Comparison of ENCODE assay signal across 19 cellular contexts in genomic region chr21:43937051-43937832, GRCh38.
A peak's percentile ranks its signal among the peaks of the same experiment; 100 is the strongest.
DNase-seq lines count a peak whose midpoint lies in the region; ATAC-seq and TF ChIP-seq lines count a peak whose summit lies in the region.
"Had no signal": no experiment of that assay in that cellular context is flagged by ENCODE, and none has a peak within 500 bp of the region (broad histone marks: within the 10 kb centered on the region; RNA-seq: fewer than 3 reads in every experiment).

No MANE protein-coding gene starts in this region.

- no peak overlapping the region for H3K4me2 ChIP-seq in PC-9
- H3K4me2 ChIP-seq: neural progenitor cell had no signal

- POLR2A ChIA-PET in naive thymus-derived CD4-positive, alpha-beta T cell (lab: Charles Lee) = no interaction called here
- POLR2A ChIA-PET in PC-9 (lab: Charles Lee; ENCODE audit: unreplicated experiment) = no interaction called here

- no TSS peak for BruUV-seq in PC-9 (replicated peaks; lab: Mats Ljungman, UMichigan)

- peak overlapping the region in 2 of 10 donors; percentile 44 to 92 for H3K4me3 Mint-ChIP-seq in naive thymus-derived CD4-positive, alpha-beta T cell
- H3K4me3 Mint-ChIP-seq: neural progenitor cell had no signal

- CTCF ChIA-PET in naive thymus-derived CD4-positive, alpha-beta T cell (lab: Charles Lee) = interaction anchor here (0.7 to 1.5 kb wide), 4 partner anchors 15 to 127 kb away, joined by 3 to 7 read pairs (median 4); no protein-coding TSS in a partner anchor
- CTCF ChIA-PET in PC-9 (lab: Charles Lee) = no interaction called here

- no peak overlapping the region for H2AFZ ChIP-seq in PC-9
- H2AFZ ChIP-seq: neural progenitor cell had no signal

- 94% methylated on average over 12 of the region's 12 CpGs for WGBS in right cardiac atrium
- 95% methylated on average over 12 of the region's 12 CpGs for WGBS in heart right ventricle, 2 donors

- peaks cover 20 to 27% (median 22%) of the 10 kb centered on the region in 7 donors for H3K4me1 Mint-ChIP-seq in naive thymus-derived CD4-positive, alpha-beta T cell

- DNase-seq in right cardiac atrium = peak in 2 of 3 donors; percentile 22 to 36
- no peak for DNase-seq in heart right ventricle
- DNase-seq in ascending aorta (ENCODE audit: low spot score in 2 of 2) = no peak
- DNase-seq in naive thymus-derived CD4-positive, alpha-beta T cell = no peak
- DNase-seq in PC-9 = no peak
- no peak for DNase-seq in activated T-cell treated with anti-CD3 and anti-CD28 coated beads for 4 hours
- DNase-seq: cerebellar nuclear complex; effector memory CD8-positive, alpha-beta T cell; GF-D8; kidney; NCI-H2081; NCI-H526; stimulated activated CD4-positive, alpha-beta T cell treated with anti-CD3 and anti-CD28 coated beads, Interleukin-2, amount 100 ng/mL, for 24 hours had no signal

- H3K36me3 Mint-ChIP-seq in naive thymus-derived CD4-positive, alpha-beta T cell = peaks cover 0 to 11% (median 3%) of the 10 kb centered on the region in 5 donors
- H3K36me3 Mint-ChIP-seq: neural progenitor cell had no signal

- peaks cover 4% of the 10 kb centered on the region for H3K4me1 ChIP-seq in right cardiac atrium (ENCODE audit: control insufficient read depth, insufficient read depth, low read length)
- peaks cover 5 to 44% (median 31%) of the 10 kb centered on the region in 9 donors for H3K4me1 ChIP-seq in heart right ventricle
- peaks cover 3 to 4% of the 10 kb centered on the region in 2 donors for H3K4me1 ChIP-seq in ascending aorta
- H3K4me1 ChIP-seq in naive thymus-derived CD4-positive, alpha-beta T cell (ENCODE audit: control insufficient read depth in 2 of 2, insufficient read depth in 2 of 2, low read length in 2 of 2) = peaks cover 0 to 9% of the 10 kb centered on the region in 2 donors
- no peaks in the 10 kb centered on the region for H3K4me1 ChIP-seq in PC-9 (replicated peaks; ENCODE audit: insufficient read depth)

- TF ChIP-seq CTCF in heart right ventricle (IDR thresholded peaks at IDR 0.05) = no peak
- no peak for TF ChIP-seq CTCF in ascending aorta (IDR thresholded peaks at IDR 0.05)
- TF ChIP-seq CTCF in PC-9 (conservative IDR thresholded peaks at IDR 0.05) = no peak

- H3K9me3 ChIP-seq in right cardiac atrium (ENCODE audit: control insufficient read depth, low read length) = no peaks in the 10 kb centered on the region
- H3K9me3 ChIP-seq in heart right ventricle = peaks cover 0 to 5% (median 0%) of the 10 kb centered on the region in 11 donors
- H3K9me3 ChIP-seq in ascending aorta = no peaks in the 10 kb centered on the region
- H3K9me3 ChIP-seq in naive thymus-derived CD4-positive, alpha-beta T cell (ENCODE audit: control insufficient read depth in 2 of 3, low read length in 3 of 3) = no peaks in the 10 kb centered on the region
- no peaks in the 10 kb centered on the region for H3K9me3 ChIP-seq in PC-9 (ENCODE audit: insufficient read depth, low read depth)
- H3K9me3 ChIP-seq: right lobe of liver had no signal

- H3K9me3 Mint-ChIP-seq in naive thymus-derived CD4-positive, alpha-beta T cell = no peaks in the 10 kb centered on the region
- H3K9me3 Mint-ChIP-seq: effector memory CD8-positive, alpha-beta T cell; neural progenitor cell had no signal

- H3K27ac Mint-ChIP-seq in naive thymus-derived CD4-positive, alpha-beta T cell = peak overlapping the region in 7 of 9 donors; percentile 32 to 83 (median 65)
- H3K27ac Mint-ChIP-seq: effector memory CD8-positive, alpha-beta T cell had no signal

- H3F3A ChIP-seq in PC-9 (ENCODE audit: insufficient read depth, low read depth) = no peaks in the 10 kb centered on the region

- no peaks in the 10 kb centered on the region for H4K20me1 ChIP-seq in PC-9 (ENCODE audit: insufficient read depth)

- no peaks in the 10 kb centered on the region for H3K27me3 Mint-ChIP-seq in naive thymus-derived CD4-positive, alpha-beta T cell
- H3K27me3 Mint-ChIP-seq: effector memory CD8-positive, alpha-beta T cell had no signal

- H3K27ac ChIP-seq in right cardiac atrium (ENCODE audit: low read length) (no peak overlapping the region), heart right ventricle (peak overlapping the region in 5 of 10 donors; percentile 26 to 72 (median 57)), ascending aorta (peak overlapping the region; percentile 68 to 72), PC-9 (no peak overlapping the region)
- no peak overlapping the region for H3K27ac ChIP-seq in naive thymus-derived CD4-positive, alpha-beta T cell (ENCODE audit: low read depth, low read length)
- H3K27ac ChIP-seq: HL-60, neural progenitor cell, right lobe of liver, SK-N-MC had no signal

- intact Hi-C loops in right cardiac atrium (cut with DNase I) = loop anchor here in 1 of 4 donors (5.0 to 10.0 kb wide), 2 partner anchors 72 to 125 kb away; partner anchors contain the start of gene AGPAT3
- intact Hi-C loops in heart right ventricle (cut with DNase I) = loop anchor here in 8 of 10 donors (5.0 to 10.0 kb wide), 5 partner anchors 58 to 125 kb away; partner anchors contain the start of gene AGPAT3 (in 3 of the 8)
- intact Hi-C loops in ascending aorta (cut with DNase I) = no loop called here
- intact Hi-C loops in naive thymus-derived CD4-positive, alpha-beta T cell (cut with micrococcal nuclease) = loop anchor here in 1 of 2 donors (5.0 kb wide), 1 partner anchor 70 kb away; the partner anchor contains the start of gene AGPAT3
- intact Hi-C loops in PC-9 (cut with micrococcal nuclease; ENCODE audit: unreplicated experiment) = no loop called here

- H3K36me3 ChIP-seq in heart right ventricle = peaks cover 0 to 19% (median 0%) of the 10 kb centered on the region in 9 donors
- no peaks in the 10 kb centered on the region for H3K36me3 ChIP-seq in ascending aorta
- H3K36me3 ChIP-seq in naive thymus-derived CD4-positive, alpha-beta T cell (ENCODE audit: control insufficient read depth in 2 of 3, insufficient read depth in 3 of 3, low read length in 3 of 3) = peaks cover 0 to 40% (median 0%) of the 10 kb centered on the region in 3 experiments
- no peaks in the 10 kb centered on the region for H3K36me3 ChIP-seq in PC-9 (ENCODE audit: low read depth)
- H3K36me3 ChIP-seq: neural progenitor cell, right lobe of liver had no signal

- ATAC-seq in right cardiac atrium (no peak), heart right ventricle (no peak), HG03039 (IDR thresholded peaks at IDR 0.05; ENCODE audit: unreplicated experiment) (no peak), HG03139 (IDR thresholded peaks at IDR 0.05; ENCODE audit: unreplicated experiment) (no peak)
- ATAC-seq in naive thymus-derived CD4-positive, alpha-beta T cell = no peak
- ATAC-seq: effector memory CD8-positive, alpha-beta T cell; right lobe of liver had no signal

- H3K9me2 ChIP-seq in PC-9 (ENCODE audit: insufficient read depth) = no peaks in the 10 kb centered on the region

- H3K4me3 ChIP-seq in right cardiac atrium (ENCODE audit: low read length) (no peak overlapping the region), heart right ventricle (no peak overlapping the region), ascending aorta (no peak overlapping the region), PC-9 (no peak overlapping the region)
- no peak overlapping the region for H3K4me3 ChIP-seq in naive thymus-derived CD4-positive, alpha-beta T cell (ENCODE audit: low read length)
- H3K4me3 ChIP-seq: neural progenitor cell, right lobe of liver, SK-N-MC had no signal

- H3K27me3 ChIP-seq in right cardiac atrium (ENCODE audit: control insufficient read depth, insufficient read depth) = no peaks in the 10 kb centered on the region
- H3K27me3 ChIP-seq in heart right ventricle = no peaks in the 10 kb centered on the region
- H3K27me3 ChIP-seq in ascending aorta = no peaks in the 10 kb centered on the region
- no peaks in the 10 kb centered on the region for H3K27me3 ChIP-seq in naive thymus-derived CD4-positive, alpha-beta T cell (ENCODE audit: control insufficient read depth in 2 of 2, insufficient read depth in 2 of 2, low read length in 2 of 2)
- H3K27me3 ChIP-seq in PC-9 (ENCODE audit: insufficient read depth, low read depth) = no peaks in the 10 kb centered on the region
- H3K27me3 ChIP-seq: neural progenitor cell, right lobe of liver had no signal

- no peaks in the 10 kb centered on the region for H3K79me2 ChIP-seq in PC-9 (ENCODE audit: low read depth)

Comparison
In these comparisons a context has a peak if more than half of its experiments do, and no peak if none do; other contexts are left out.
1. DNase-seq: peak in right cardiac atrium (2 of 3); none in heart right ventricle (0 of 2), ascending aorta (0 of 2), naive thymus-derived CD4-positive, alpha-beta T cell (0 of 9), PC-9 (0 of 2) and activated T-cell treated with anti-CD3 and anti-CD28 coated beads for 4 hours (single experiment).
2. H3K27ac ChIP-seq: peak in ascending aorta (2 of 2); none in right cardiac atrium (single experiment), naive thymus-derived CD4-positive, alpha-beta T cell (single experiment) and PC-9 (single experiment).
3. intact Hi-C loops: an anchor here in heart right ventricle (5.0 to 10.0 kb wide); none called in ascending aorta and PC-9.